In genomic region chr10:119378737-119379067, GRCh38 we compare ENCODE assay signal across 17 cellular contexts.
DNase-seq lines count a peak whose midpoint lies in the region; ATAC-seq and TF ChIP-seq lines count a peak whose summit lies in the region.
"Had no signal": no experiment of that assay in that cellular context is flagged by ENCODE, and none has a peak within 500 bp of the region (broad histone marks: within the 10 kb centered on the region; RNA-seq: fewer than 3 reads in every experiment).

No MANE protein-coding gene starts in this region.

- DNase-seq in Right ventricle myocardium inferior (ENCODE audit: missing footprints) (no peak), cardiac septum (ENCODE audit: low spot score) (no peak), heart right ventricle (no peak), occipital lobe (lab: John Stamatoyannopoulos, UW) (peak; percentile 41), NCI-H748 (lab: John Stamatoyannopoulos, UW; ENCODE audit: unreplicated experiment) (no peak), NCI-H1048 (lab: John Stamatoyannopoulos, UW) (no peak), GM23248 (no peak)
- DNase-seq: activated CD8-positive, alpha-beta T cell treated with anti-CD3 and anti-CD28 coated beads for 36 hours; CD4-positive, alpha-beta memory T cell; foreskin melanocyte; GOT3; KG1; mesendoderm; T-cell had no signal

- no peak overlapping the region for H3K4me2 ChIP-seq in GM23248 (ENCODE audit: unreplicated experiment)

- 77 to 87% methylated on average over 8 of the region's 8 CpGs for WGBS in heart right ventricle, 2 donors
- WGBS in GM23248 (ENCODE audit: low coverage in 1 of 2, low lambda C conversion rate in 2 of 2, missing lambda C conversion rate in 2 of 2), 2 experiments, result 95 to 96% methylated on average over 8 of the region's 8 CpGs

- H3K9me3 ChIP-seq in heart right ventricle (no peaks in the 10 kb centered on the region), GM23248 (ENCODE audit: low read depth) (no peaks in the 10 kb centered on the region)

- no peaks in the 10 kb centered on the region for H3K79me2 ChIP-seq in GM23248 (ENCODE audit: insufficient read depth)

- no peaks in the 10 kb centered on the region for H3K9me2 ChIP-seq in GM23248 (ENCODE audit: insufficient read depth)

- ATAC-seq in Right ventricle myocardium inferior (peak; percentile 27), heart right ventricle (peak; percentile 19 to 88 (median 62)), GM21390 (IDR thresholded peaks at IDR 0.05; ENCODE audit: unreplicated experiment) (no peak)
- ATAC-seq: activated CD8-positive, alpha-beta T cell treated with anti-CD3 and anti-CD28 coated beads for 36 hours; T-cell had no signal

- no peaks in the 10 kb centered on the region for H3F3A ChIP-seq in GM23248 (ENCODE audit: insufficient read depth)

- H4K20me1 ChIP-seq in GM23248 (ENCODE audit: insufficient read depth), result no peaks in the 10 kb centered on the region

- no peak overlapping the region for H3K9ac ChIP-seq in GM23248

- intact Hi-C loops in Right ventricle myocardium inferior (cut with DNase I), result loop anchor here (5.0 kb wide), 1 partner anchor 36 kb away; no protein-coding TSS in a partner anchor
- intact Hi-C loops in cardiac septum (cut with DNase I), result loop anchor here (2.0 kb wide), 1 partner anchor 20 kb away; no protein-coding TSS in a partner anchor
- intact Hi-C loops in heart right ventricle (cut with DNase I), result no loop called here

- TF ChIP-seq CTCF in heart right ventricle (IDR thresholded peaks at IDR 0.05), result no peak

- no peak overlapping the region for H2AFZ ChIP-seq in GM23248

- H3K27me3 ChIP-seq in heart right ventricle (no peaks in the 10 kb centered on the region), GM23248 (replicated peaks; ENCODE audit: insufficient read depth) (no peaks in the 10 kb centered on the region)

- in situ Hi-C loops in GM23248 (cut with MboI), result no loop called here

- H3K36me3 ChIP-seq in heart right ventricle (peaks cover 0 to 31% (median 9%) of the 10 kb centered on the region in 9 donors), GM23248 (ENCODE audit: low read depth) (no peaks in the 10 kb centered on the region)

- H3K4me3 ChIP-seq in heart right ventricle (peak overlapping the region in 5 of 10 donors; percentile 5 to 27 (median 20)), GM23248 (no peak overlapping the region)

- H3K4me1 ChIP-seq in heart right ventricle (peaks cover 10 to 88% (median 63%) of the 10 kb centered on the region in 9 donors), GM23248 (ENCODE audit: insufficient read depth) (0 out of 2 replicates have a peak, but pooled peaks cover 7% of the 10 kb centered on the region)

- peak overlapping the region; percentile 1 to 85 (median 71) for H3K27ac ChIP-seq in heart right ventricle
- H3K27ac ChIP-seq in GM23248, result no peak overlapping the region
- H3K27ac ChIP-seq: HL-60, RWPE1 had no signal

Comparison
In these comparisons a context has a peak if more than half of its experiments do, and no peak if none do; other contexts are left out.
1. intact Hi-C loops: an anchor here in Right ventricle myocardium inferior (5.0 kb wide) and cardiac septum (2.0 kb wide); none called in heart right ventricle.